In genomic region chr22:45277720-45278119, GRCh38 we compare ENCODE assay signal across 7 cellular contexts. TPM values are rescaled to one million over a fixed set of nuclear protein-coding genes. Genes with fewer than 3 reads are reported as not detected.
"Had no signal": no experiment of that assay in that cellular context is flagged by ENCODE, and none has a peak within 500 bp of the region (broad histone marks: within the 10 kb centered on the region; RNA-seq: fewer than 3 reads in every experiment).

No MANE protein-coding gene starts in this region.

RNA-seq across cellular contexts. Expression of gene UPK3A, which starts 7.0 kb away (rescaled TPM):
- total RNA-seq: LHCN-M2, MCF 10A, NCI-H460, OCI-LY7, RPMI7951, SJCRH30, SK-MEL-5 had no signal
